In genomic region chr19:2477732-2478191, GRCh38 we compare ENCODE assay signal across 8 cellular contexts. TPM values are rescaled to one million over a fixed set of nuclear protein-coding genes. Genes with fewer than 3 reads are reported as not detected.
DNase-seq lines count a peak whose midpoint lies in the region; ATAC-seq and TF ChIP-seq lines count a peak whose summit lies in the region.

No MANE protein-coding gene starts in this region.

- H3K27ac ChIP-seq in HUES48 (ENCODE audit: low read depth, low read length) (no peak overlapping the region), heart right ventricle (peak overlapping the region; percentile 70 to 98 (median 93))

- H3K27me3 ChIP-seq in HUES48 (ENCODE audit: control insufficient read depth, insufficient read depth, low read length) (peaks cover 43% of the 10 kb centered on the region), heart right ventricle (no peaks in the 10 kb centered on the region)

- no peaks in the 10 kb centered on the region for H3K36me3 ChIP-seq in HUES48 (ENCODE audit: control insufficient read depth, insufficient read depth, low read length)
- peaks cover 0 to 15% (median 0%) of the 10 kb centered on the region in 9 donors for H3K36me3 ChIP-seq in heart right ventricle

- in situ Hi-C loops in ACHN (cut with HindIII; ENCODE audit: low pct_ligation_motif_present, low pct_unique_long_range_greater_than_20kb, low sequenced_read_pairs): no loop called here

- H3K9ac ChIP-seq in HUES48 (ENCODE audit: low read depth, low read length): no peak overlapping the region

- peak in 2 of 8 donors; percentile 8 to 10 for ATAC-seq in heart right ventricle

- 18 to 29% methylated on average over 20 to 21 of the region's 21 CpGs for WGBS in heart right ventricle, 2 donors

- H3K27ac Mint-ChIP-seq in activated naive CD4-positive, alpha-beta T cell treated with anti-CD3 and anti-CD28 coated beads, Interleukin-2, amount 50 U/mL, for 24 hours: peak overlapping the region; percentile 68

- TF ChIP-seq CTCF in heart right ventricle (IDR thresholded peaks at IDR 0.05): no peak

- peaks cover 3% of the 10 kb centered on the region; the same call in 1 of the 2 replicates for H3K4me1 ChIP-seq in HUES48 (ENCODE audit: control insufficient read depth, insufficient read depth, low read length)
- H3K4me1 ChIP-seq in heart right ventricle: peaks cover 9 to 50% (median 37%) of the 10 kb centered on the region in 9 donors

- H3K9me3 ChIP-seq in HUES48 (ENCODE audit: control insufficient read depth, insufficient read depth, low read length) (no peaks in the 10 kb centered on the region), heart right ventricle (peaks cover 0 to 13% (median 0%) of the 10 kb centered on the region in 11 donors)

- H3K9me3 Mint-ChIP-seq in activated naive CD4-positive, alpha-beta T cell treated with anti-CD3 and anti-CD28 coated beads, Interleukin-2, amount 50 U/mL, for 24 hours: no peaks in the 10 kb centered on the region

- H3K36me3 Mint-ChIP-seq in activated naive CD4-positive, alpha-beta T cell treated with anti-CD3 and anti-CD28 coated beads, Interleukin-2, amount 50 U/mL, for 24 hours: peaks cover 9% of the 10 kb centered on the region

- peak overlapping the region; percentile 95 for H3K4me3 Mint-ChIP-seq in activated naive CD4-positive, alpha-beta T cell treated with anti-CD3 and anti-CD28 coated beads, Interleukin-2, amount 50 U/mL, for 24 hours

- intact Hi-C loops in heart right ventricle (cut with DNase I): loop anchor here (1.0 to 10.0 kb wide), 7 partner anchors 17 to 137 kb away; no protein-coding TSS in a partner anchor

- DNase-seq in ACHN: peak; percentile 36
- DNase-seq in heart right ventricle: peak in 1 of 2 donors; percentile 49
- DNase-seq in retina: peak; percentile 20
- DNase-seq in DMS153 treated with DMSO at 0.1 percent for 48 hours (lab: John Stamatoyannopoulos, UW; ENCODE audit: unreplicated experiment): no peak
- DNase-seq in DMS53 treated with DMSO at 0.1 percent for 48 hours (lab: John Stamatoyannopoulos, UW; ENCODE audit: unreplicated experiment): no peak
- no peak for DNase-seq in H4 (ENCODE audit: low spot score)

- no peaks in the 10 kb centered on the region for H3K27me3 Mint-ChIP-seq in activated naive CD4-positive, alpha-beta T cell treated with anti-CD3 and anti-CD28 coated beads, Interleukin-2, amount 50 U/mL, for 24 hours

- H3K4me1 Mint-ChIP-seq in activated naive CD4-positive, alpha-beta T cell treated with anti-CD3 and anti-CD28 coated beads, Interleukin-2, amount 50 U/mL, for 24 hours: peaks cover 21% of the 10 kb centered on the region

- H3K4me3 ChIP-seq in HUES48 (ENCODE audit: low read depth, low read length): peak overlapping the region; percentile 70
- H3K4me3 ChIP-seq in heart right ventricle: peak overlapping the region; percentile 73 to 99 (median 87)

RNA-seq across cellular contexts. Expression of gene GADD45B, which starts 1.8 kb away (rescaled TPM):
- total RNA-seq in heart right ventricle: 100 to 1,000 TPM in 2 of 10 donors, 10 to 100 TPM in 8; 19.6 to 297 (median 31.3) TPM
- 10 to 100 TPM; 81.4 to 95.2 TPM for polyA plus RNA-seq in heart right ventricle
- total RNA-seq in H4 (2014; rRNA removed; shearing (Covaris generic)): 14.3 and 82.3 TPM in 2 replicates

RNA-seq across cellular contexts. Expression of gene LMNB2, which starts 21.0 kb away (rescaled TPM):
- total RNA-seq in heart right ventricle: 10 to 100 TPM in 6 of 10 donors, 1 to 10 TPM in 4; 7.5 to 21.2 (median 10.1) TPM
- polyA plus RNA-seq in heart right ventricle: 10 to 100 TPM in 1 of 2 donors, 1 to 10 TPM in 1; 9.1 to 18.8 TPM
- 64.3 and 86.4 TPM in 2 replicates for total RNA-seq in H4 (2014; rRNA removed; shearing (Covaris generic))

RNA-seq across cellular contexts. Expression of gene TIMM13, which starts 50.4 kb away (rescaled TPM):
- 10 to 100 TPM; 54.2 to 94.2 (median 64.9) TPM for total RNA-seq in heart right ventricle
- polyA plus RNA-seq in heart right ventricle: 100 to 1,000 TPM in 1 of 2 donors, 10 to 100 TPM in 1; 79.6 to 116 TPM
- 39.9 and 40.8 TPM in 2 replicates for total RNA-seq in H4 (2014; rRNA removed; shearing (Covaris generic))

Comparison
In these comparisons a context has a peak if more than half of its experiments do, and no peak if none do; other contexts are left out.
1. DNase-seq: peak in ACHN (single experiment) and retina (single experiment); none in DMS153 treated with DMSO at 0.1 percent for 48 hours (single experiment), DMS53 treated with DMSO at 0.1 percent for 48 hours (single experiment) and H4 (single experiment).